Comparison of ENCODE assay signal across 2 cellular contexts in genomic region chr11:78037056-78037455, GRCh38.
TF ChIP-seq lines count a peak whose summit lies in the region.

No MANE protein-coding gene starts in this region.

TF ChIP-seq in A549, 52 proteins besides CTCF, POLR2A, EP300 and RAD21:
- no peak for TF ChIP-seq HMGXB4 (CRISPR knock-in tag; IDR thresholded peaks at IDR 0.05; ENCODE audit: borderline replicate concordance)
- no peak for TF ChIP-seq RNF2 (IDR thresholded peaks at IDR 0.05; ENCODE audit: borderline replicate concordance, low read depth)
- TF ChIP-seq, protein P1, sequence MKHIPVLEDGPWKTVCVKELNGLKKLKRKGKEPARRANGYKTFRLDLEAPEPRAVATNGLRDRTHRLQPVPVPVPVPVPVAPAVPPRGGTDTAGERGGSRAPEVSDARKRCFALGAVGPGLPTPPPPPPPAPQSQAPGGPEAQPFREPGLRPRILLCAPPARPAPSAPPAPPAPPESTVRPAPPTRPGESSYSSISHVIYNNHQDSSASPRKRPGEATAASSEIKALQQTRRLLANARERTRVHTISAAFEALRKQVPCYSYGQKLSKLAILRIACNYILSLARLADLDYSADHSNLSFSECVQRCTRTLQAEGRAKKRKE (CRISPR knock-in tag; IDR thresholded peaks at IDR 0.05; ENCODE audit: low read depth): no peak
- no peak for TF ChIP-seq FOXS1 (CRISPR knock-in tag; IDR thresholded peaks at IDR 0.05)

TF ChIP-seq in K562, 482 proteins besides CTCF, POLR2A, EP300 and RAD21:
- TF ChIP-seq, protein P2, sequence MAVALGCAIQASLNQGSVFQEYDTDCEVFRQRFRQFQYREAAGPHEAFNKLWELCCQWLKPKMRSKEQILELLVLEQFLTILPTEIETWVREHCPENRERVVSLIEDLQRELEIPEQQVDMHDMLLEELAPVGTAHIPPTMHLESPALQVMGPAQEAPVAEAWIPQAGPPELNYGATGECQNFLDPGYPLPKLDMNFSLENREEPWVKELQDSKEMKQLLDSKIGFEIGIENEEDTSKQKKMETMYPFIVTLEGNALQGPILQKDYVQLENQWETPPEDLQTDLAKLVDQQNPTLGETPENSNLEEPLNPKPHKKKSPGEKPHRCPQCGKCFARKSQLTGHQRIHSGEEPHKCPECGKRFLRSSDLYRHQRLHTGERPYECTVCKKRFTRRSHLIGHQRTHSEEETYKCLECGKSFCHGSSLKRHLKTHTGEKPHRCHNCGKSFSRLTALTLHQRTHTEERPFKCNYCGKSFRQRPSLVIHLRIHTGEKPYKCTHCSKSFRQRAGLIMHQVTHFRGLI (CRISPR knock-in tag; IDR thresholded peaks at IDR 0.05): no peak
- TF ChIP-seq, protein P3, sequence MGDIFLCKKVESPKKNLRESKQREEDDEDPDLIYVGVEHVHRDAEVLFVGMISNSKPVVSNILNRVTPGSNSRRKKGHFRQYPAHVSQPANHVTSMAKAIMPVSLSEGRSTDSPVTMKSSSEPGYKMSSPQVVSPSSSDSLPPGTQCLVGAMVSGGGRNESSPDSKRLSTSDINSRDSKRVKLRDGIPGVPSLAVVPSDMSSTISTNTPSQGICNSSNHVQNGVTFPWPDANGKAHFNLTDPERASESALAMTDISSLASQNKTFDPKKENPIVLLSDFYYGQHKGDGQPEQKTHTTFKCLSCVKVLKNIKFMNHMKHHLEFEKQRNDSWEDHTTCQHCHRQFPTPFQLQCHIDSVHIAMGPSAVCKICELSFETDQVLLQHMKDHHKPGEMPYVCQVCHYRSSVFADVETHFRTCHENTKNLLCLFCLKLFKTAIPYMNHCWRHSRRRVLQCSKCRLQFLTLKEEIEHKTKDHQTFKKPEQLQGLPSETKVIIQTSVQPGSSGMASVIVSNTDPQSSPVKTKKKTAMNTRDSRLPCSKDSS (IDR thresholded peaks at IDR 0.05; ENCODE audit: low read depth, partially characterized antibody): no peak
- TF ChIP-seq CXXC5 (CRISPR knock-in tag; IDR thresholded peaks at IDR 0.05): no peak
- TF ChIP-seq, protein P4, sequence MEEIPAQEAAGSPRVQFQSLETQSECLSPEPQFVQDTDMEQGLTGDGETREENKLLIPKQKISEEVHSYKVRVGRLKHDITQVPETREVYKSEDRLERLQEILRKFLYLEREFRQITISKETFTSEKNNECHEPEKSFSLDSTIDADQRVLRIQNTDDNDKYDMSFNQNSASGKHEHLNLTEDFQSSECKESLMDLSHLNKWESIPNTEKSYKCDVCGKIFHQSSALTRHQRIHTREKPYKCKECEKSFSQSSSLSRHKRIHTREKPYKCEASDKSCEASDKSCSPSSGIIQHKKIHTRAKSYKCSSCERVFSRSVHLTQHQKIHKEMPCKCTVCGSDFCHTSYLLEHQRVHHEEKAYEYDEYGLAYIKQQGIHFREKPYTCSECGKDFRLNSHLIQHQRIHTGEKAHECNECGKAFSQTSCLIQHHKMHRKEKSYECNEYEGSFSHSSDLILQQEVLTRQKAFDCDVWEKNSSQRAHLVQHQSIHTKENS (CRISPR knock-in tag; IDR thresholded peaks at IDR 0.05): no peak
- peak; percentile 22; the same call in 1 of the 2 replicates for TF ChIP-seq MAX (CRISPR knock-in tag; IDR thresholded peaks at IDR 0.05)
- no peak for TF ChIP-seq JUNB (CRISPR knock-in tag; conservative IDR thresholded peaks at IDR 0.05)
- no peak for TF ChIP-seq CUX1 (CRISPR knock-in tag; IDR thresholded peaks at IDR 0.05)
